8 cellular contexts compared by ENCODE assay signal in genomic region chr9:126558051-126558665, GRCh38. TPM values are rescaled to one million over a fixed set of nuclear protein-coding genes. Genes with fewer than 3 reads are reported as not detected.
DNase-seq lines count a peak whose midpoint lies in the region; ATAC-seq and TF ChIP-seq lines count a peak whose summit lies in the region.

No MANE protein-coding gene starts in this region.

- H3K27me3 ChIP-seq in H7 (ENCODE audit: control insufficient read depth, insufficient read depth, low read length): no peaks in the 10 kb centered on the region

- ATAC-seq in esophagus mucosa (peak; percentile 88), natural killer cell (peak; percentile 85 to 87 (median 86)), GM18517 (IDR thresholded peaks at IDR 0.05; ENCODE audit: unreplicated experiment) (no peak)

- H3K4me3 ChIP-seq in H7 (ENCODE audit: insufficient read depth, low read depth, low read length): no peak overlapping the region

- H3K27ac Mint-ChIP-seq in natural killer cell: no peak overlapping the region

- peaks cover 0 to 5% of the 10 kb centered on the region in 2 donors for H3K4me1 Mint-ChIP-seq in natural killer cell

- no peaks in the 10 kb centered on the region for H3K36me3 ChIP-seq in H7 (replicated peaks; ENCODE audit: control insufficient read depth, insufficient read depth, low read length)

- peak; percentile 96 for TF ChIP-seq CTCF in AG09319 (IDR thresholded peaks at IDR 0.05; ENCODE audit: low read depth, low read length)
- TF ChIP-seq CTCF in natural killer cell (IDR thresholded peaks at IDR 0.05): peak; percentile 85

- H3K27me3 Mint-ChIP-seq in natural killer cell (ENCODE audit: low read depth in 2 of 2): peaks cover 16 to 42% of the 10 kb centered on the region in 2 donors

- intact Hi-C loops in natural killer cell (cut with micrococcal nuclease): loop anchor here (1.0 kb wide), 1 partner anchor 59 kb away; no protein-coding TSS in a partner anchor

- no peaks in the 10 kb centered on the region for H3K9me3 Mint-ChIP-seq in natural killer cell

- no peak overlapping the region for H3K4me3 Mint-ChIP-seq in natural killer cell

- DNase-seq in AG09319 (ENCODE audit: extremely low read depth, low read depth): no peak
- DNase-seq in H7: peak; percentile 93
- DNase-seq in NCI-H774 (lab: John Stamatoyannopoulos, UW): peak; percentile 68
- DNase-seq in activated CD8-positive, alpha-beta memory T cell treated with anti-CD3 and anti-CD28 coated beads, Interleukin-2, amount 50 U/mL, for 4 hours: peak; percentile 68
- peak; percentile 57 for DNase-seq in natural killer cell
- peak; percentile 45 for DNase-seq in stimulated activated naive CD4-positive, alpha-beta T cell treated with Interleukin-2 at 50 U/mL for 16 hours (lab: John Stamatoyannopoulos, UW)

- no peaks in the 10 kb centered on the region for H3K36me3 Mint-ChIP-seq in natural killer cell

RNA-seq across cellular contexts. Expression of gene LMX1B, which starts 55.6 kb away (rescaled TPM):
- 8.7 and 16.7 TPM in 2 replicates for total RNA-seq in H7 (2014; rRNA removed; shearing (Covaris generic))
- total RNA-seq in esophagus mucosa (not detected), natural killer cell (not detected)
